ENCODE assay signal across 1 cellular context in the genomic region with DNA sequence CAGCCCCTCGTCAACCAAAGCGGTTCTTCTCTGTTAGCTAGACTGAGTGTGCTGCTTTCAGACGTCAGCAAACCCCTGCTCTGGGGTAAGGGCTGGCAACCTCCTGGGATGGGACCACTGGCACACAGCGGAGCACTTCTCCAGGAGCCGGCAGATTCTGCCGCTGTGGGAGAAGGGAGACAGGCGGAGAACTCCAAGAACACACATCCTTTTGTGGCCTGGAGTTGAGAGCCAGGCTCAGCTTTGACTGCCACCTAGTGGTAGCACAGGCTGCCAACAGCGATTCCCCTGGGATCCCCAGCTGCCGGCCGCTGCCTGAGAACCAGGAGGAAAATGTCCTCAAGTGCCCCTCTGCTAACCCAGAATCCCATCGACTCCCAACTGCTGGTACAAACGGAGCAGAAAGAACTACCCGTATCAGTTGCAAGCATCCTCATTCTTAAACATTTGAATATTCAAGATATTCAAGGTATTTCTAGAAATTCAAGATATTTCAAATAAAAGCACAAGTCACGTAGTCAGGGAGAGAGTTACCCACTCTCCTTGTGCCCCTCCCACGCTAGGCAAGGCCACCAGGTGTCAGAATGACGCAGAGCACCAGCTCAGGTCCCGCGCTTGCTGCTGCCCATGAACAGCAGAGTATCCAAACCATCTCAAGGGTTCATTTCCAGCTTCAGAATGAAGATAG.
TF ChIP-seq lines count a peak whose summit lies in the region.

No MANE protein-coding gene starts in this region.

TF ChIP-seq in WTC11, 78 proteins besides CTCF, POLR2A, EP300 and RAD21 (continued from another document):
- TF ChIP-seq, protein P1, sequence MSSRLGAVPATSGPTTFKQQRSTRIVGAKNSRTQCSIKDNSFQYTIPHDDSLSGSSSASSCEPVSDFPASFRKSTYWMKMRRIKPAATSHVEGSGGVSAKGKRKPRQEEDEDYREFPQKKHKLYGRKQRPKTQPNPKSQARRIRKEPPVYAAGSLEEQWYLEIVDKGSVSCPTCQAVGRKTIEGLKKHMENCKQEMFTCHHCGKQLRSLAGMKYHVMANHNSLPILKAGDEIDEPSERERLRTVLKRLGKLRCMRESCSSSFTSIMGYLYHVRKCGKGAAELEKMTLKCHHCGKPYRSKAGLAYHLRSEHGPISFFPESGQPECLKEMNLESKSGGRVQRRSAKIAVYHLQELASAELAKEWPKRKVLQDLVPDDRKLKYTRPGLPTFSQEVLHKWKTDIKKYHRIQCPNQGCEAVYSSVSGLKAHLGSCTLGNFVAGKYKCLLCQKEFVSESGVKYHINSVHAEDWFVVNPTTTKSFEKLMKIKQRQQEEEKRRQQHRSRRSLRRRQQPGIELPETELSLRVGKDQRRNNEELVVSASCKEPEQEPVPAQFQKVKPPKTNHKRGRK (CRISPR knock-in tag; IDR thresholded peaks at IDR 0.05; ENCODE audit: borderline replicate concordance) = no peak
- TF ChIP-seq ETV6 (CRISPR knock-in tag; IDR thresholded peaks at IDR 0.05) (no peak; the same call in 1 of the 2 replicates), ZNF423 (CRISPR knock-in tag; IDR thresholded peaks at IDR 0.05) (no peak), ATF1 (CRISPR knock-in tag; IDR thresholded peaks at IDR 0.05) (no peak), ZNF416 (CRISPR knock-in tag; IDR thresholded peaks at IDR 0.05) (no peak), SP1 (CRISPR knock-in tag; conservative IDR thresholded peaks at IDR 0.05) (no peak), ZBTB21 (CRISPR knock-in tag; IDR thresholded peaks at IDR 0.05; ENCODE audit: borderline replicate concordance) (no peak), PREB (CRISPR knock-in tag; IDR thresholded peaks at IDR 0.05; ENCODE audit: borderline replicate concordance) (no peak)
TF ChIP-seq in WTC11: peak in this region for 0.
